In genomic region chr5:134001938-134002731, GRCh38 we compare ENCODE assay signal across 12 cellular contexts. TPM values are rescaled to one million over a fixed set of nuclear protein-coding genes. Genes with fewer than 3 reads are reported as not detected.
A peak's percentile ranks its signal among the peaks of the same experiment; 100 is the strongest.
DNase-seq lines count a peak whose midpoint lies in the region; ATAC-seq, FAIRE-seq and TF ChIP-seq lines count a peak whose summit lies in the region.
"Had no signal": no experiment of that assay in that cellular context is flagged by ENCODE, and none has a peak within 500 bp of the region (broad histone marks: within the 10 kb centered on the region; RNA-seq: fewer than 3 reads in every experiment).

No MANE protein-coding gene starts in this region.

- 92% methylated on average over 13 of the region's 13 CpGs for WGBS in SK-N-SH (ENCODE audit: low lambda C conversion rate)
- 60 to 75% (median 62%) methylated on average over 13 of the region's 13 CpGs for WGBS in psoas muscle, 3 donors

- H3K27me3 ChIP-seq in SK-N-SH (ENCODE audit: insufficient read depth) (no peaks in the 10 kb centered on the region), OCI-LY3 (ENCODE audit: low read depth, low read length) (no peaks in the 10 kb centered on the region), psoas muscle (ENCODE audit: insufficient read depth in 3 of 3, low read length in 2 of 3) (no peaks in the 10 kb centered on the region), foreskin keratinocyte (no peaks in the 10 kb centered on the region)

- CTCF ChIA-PET in SK-N-SH (lab: Yijun Ruan, JAX) = interaction anchor here (1.0 to 2.2 kb wide), 3 partner anchors 10 to 133 kb away, joined by 3 to 13 read pairs (median 7); no protein-coding TSS in a partner anchor

- peaks cover 46% of the 10 kb centered on the region for H3K36me3 Mint-ChIP-seq in effector memory CD8-positive, alpha-beta T cell (ENCODE audit: insufficient read depth)

- peaks cover 10% of the 10 kb centered on the region for H3F3A ChIP-seq in SK-N-SH (replicated peaks; ENCODE audit: insufficient read depth)

- H3K4me2 ChIP-seq in SK-N-SH = peak overlapping the region; percentile 98
- H3K4me2 ChIP-seq in OCI-LY3 (ENCODE audit: low read length) = peak overlapping the region; percentile 100

- H3K9me3 Mint-ChIP-seq in effector memory CD8-positive, alpha-beta T cell = no peaks in the 10 kb centered on the region

- FAIRE-seq in RCC 7860 (lab: Jason Lieb, UNC) = no peak
- FAIRE-seq: islet of Langerhans had no signal

- intact Hi-C loops in psoas muscle (cut with DNase I) = no loop called here

- H3K9ac ChIP-seq in SK-N-SH (peak overlapping the region; percentile 12; the same call in 1 of the 2 replicates), OCI-LY3 (ENCODE audit: low read length) (no peak overlapping the region; the same call in 1 of the 2 replicates)

- no peak overlapping the region for H3K27ac ChIP-seq in SK-N-SH (ENCODE audit: low read depth in 2 of 2, low read length in 1 of 2)
- no peak overlapping the region for H3K27ac ChIP-seq in OCI-LY3 (ENCODE audit: low read length)
- H3K27ac ChIP-seq in psoas muscle = peak overlapping the region; percentile 99
- H3K27ac ChIP-seq in foreskin keratinocyte = no peak overlapping the region
- H3K27ac ChIP-seq: 22Rv1 had no signal

- POLR2A ChIA-PET in SK-N-SH (lab: Yijun Ruan, JAX) = no interaction called here

- TF ChIP-seq CTCF in SK-N-SH (IDR thresholded peaks at IDR 0.05) = no peak
- no peak for TF ChIP-seq CTCF in OCI-LY3 (IDR thresholded peaks at IDR 0.05; ENCODE audit: low read depth, low read length)
- TF ChIP-seq CTCF in psoas muscle (IDR thresholded peaks at IDR 0.05) = no peak
- no peak for TF ChIP-seq CTCF in foreskin keratinocyte (conservative IDR thresholded peaks at IDR 0.05)

- ATAC-seq in SK-N-SH treated with all-trans-retinoic acid at 6 μM for 48 hours = no peak
- no peak for ATAC-seq in effector memory CD8-positive, alpha-beta T cell (replicated peaks)
- ATAC-seq in psoas muscle = no peak
- no peak for ATAC-seq in foreskin keratinocyte

- H3K27ac Mint-ChIP-seq in effector memory CD8-positive, alpha-beta T cell = peak overlapping the region in 1 of 2 donors; percentile 95

- H3K4me3 ChIP-seq in SK-N-SH (ENCODE audit: low read depth in 2 of 2, low read length in 1 of 2) = peak overlapping the region in 1 of 2 experiments; percentile 83; a peak in 2 of 4 replicates
- peak overlapping the region; percentile 96; the same call in 1 of the 2 replicates for H3K4me3 ChIP-seq in OCI-LY3 (ENCODE audit: low read length)
- peak overlapping the region; percentile 90 for H3K4me3 ChIP-seq in psoas muscle

- no peak for TF ChIP-seq EP300 in SK-N-SH (IDR thresholded peaks at IDR 0.05; ENCODE audit: borderline replicate concordance in 1 of 2, low read depth in 1 of 2, low read length in 1 of 2)

- H3K4me3 Mint-ChIP-seq in effector memory CD8-positive, alpha-beta T cell = peak overlapping the region; percentile 39 to 77

- no peaks in the 10 kb centered on the region for H3K27me3 Mint-ChIP-seq in effector memory CD8-positive, alpha-beta T cell

- H3K9me2 ChIP-seq in SK-N-SH = no peaks in the 10 kb centered on the region

- peaks cover 86% of the 10 kb centered on the region for H3K79me2 ChIP-seq in SK-N-SH (ENCODE audit: insufficient read depth)
- H3K79me2 ChIP-seq in OCI-LY3 (ENCODE audit: low read length) = peaks cover 90% of the 10 kb centered on the region

- H4K20me1 ChIP-seq in SK-N-SH (ENCODE audit: insufficient read depth) (peaks cover 67% of the 10 kb centered on the region), OCI-LY3 (ENCODE audit: insufficient read depth, low read length) (peaks cover 56% of the 10 kb centered on the region)

- TF ChIP-seq RAD21 in SK-N-SH (IDR thresholded peaks at IDR 0.05; ENCODE audit: low read length) = no peak

- H3K4me1 ChIP-seq in SK-N-SH (ENCODE audit: control insufficient read depth in 1 of 2, insufficient read depth in 2 of 2, low read depth in 1 of 2, low read length in 1 of 2) = peaks cover 16 to 27% of the 10 kb centered on the region in 2 experiments; a peak in 2 of 4 replicates
- peaks cover 21% of the 10 kb centered on the region for H3K4me1 ChIP-seq in OCI-LY3 (ENCODE audit: low read length)
- H3K4me1 ChIP-seq in psoas muscle = peaks cover 70% of the 10 kb centered on the region
- no peaks in the 10 kb centered on the region for H3K4me1 ChIP-seq in foreskin keratinocyte

- H3K36me3 ChIP-seq in SK-N-SH (replicated peaks in 1 of 2; ENCODE audit: control insufficient read depth in 1 of 2, insufficient read depth in 2 of 2, low read length in 1 of 2) = peaks cover 4 to 14% of the 10 kb centered on the region in 2 experiments
- H3K36me3 ChIP-seq in OCI-LY3 (replicated peaks; ENCODE audit: low read depth, low read length) = peaks cover 24% of the 10 kb centered on the region
- H3K36me3 ChIP-seq in psoas muscle (ENCODE audit: insufficient read depth in 1 of 2, low read depth in 1 of 2) = peaks cover 0 to 14% of the 10 kb centered on the region in 2 donors

- peaks cover 46 to 52% of the 10 kb centered on the region in 2 donors for H3K4me1 Mint-ChIP-seq in effector memory CD8-positive, alpha-beta T cell (ENCODE audit: low read depth in 2 of 2)

- H2AFZ ChIP-seq in SK-N-SH (ENCODE audit: low read depth) (no peak overlapping the region), OCI-LY3 (ENCODE audit: low read depth, low read length) (no peak overlapping the region)

- H3K9me3 ChIP-seq in SK-N-SH (no peaks in the 10 kb centered on the region), OCI-LY3 (ENCODE audit: insufficient read depth, low read length) (no peaks in the 10 kb centered on the region), psoas muscle (no peaks in the 10 kb centered on the region)

- no peak for DNase-seq in SK-N-SH
- DNase-seq in effector memory CD8-positive, alpha-beta T cell = no peak
- DNase-seq in psoas muscle = peak in 1 of 2 donors; percentile 5
- DNase-seq in RCC 7860 (ENCODE audit: low spot score) = no peak
- DNase-seq in foreskin keratinocyte = no peak
- DNase-seq in NCI-H128 (lab: John Stamatoyannopoulos, UW; ENCODE audit: unreplicated experiment) = no peak
- DNase-seq: caudate nucleus, NCI-H1417 treated with DMSO at 0.1 percent for 48 hours had no signal

TF ChIP-seq in SK-N-SH, 30 proteins besides CTCF, POLR2A, EP300 and RAD21 (continues in another document):
- no peak for TF ChIP-seq PBX3 (IDR thresholded peaks at IDR 0.05)
- TF ChIP-seq RFX5 (IDR thresholded peaks at IDR 0.05; ENCODE audit: low read length) = no peak
- no peak for TF ChIP-seq FOSL2 (IDR thresholded peaks at IDR 0.05; ENCODE audit: borderline replicate concordance, low read depth)
- no peak for TF ChIP-seq TCF12 (IDR thresholded peaks at IDR 0.05)
- no peak for TF ChIP-seq MEF2A (IDR thresholded peaks at IDR 0.05; ENCODE audit: borderline replicate concordance, low read depth)

TF ChIP-seq in SK-N-SH treated with all-trans-retinoic acid at 6 μM for 48 hours, 23 proteins besides CTCF, POLR2A, EP300 and RAD21 (continues in another document):
- TF ChIP-seq RARB (CRISPR knock-in tag; IDR thresholded peaks at IDR 0.05) (no peak), SNAI2 (CRISPR knock-in tag; IDR thresholded peaks at IDR 0.05) (no peak), TSHZ2 (CRISPR knock-in tag; IDR thresholded peaks at IDR 0.05) (no peak), ZC3H10 (CRISPR knock-in tag; IDR thresholded peaks at IDR 0.05) (no peak), CSDC2 (CRISPR knock-in tag; IDR thresholded peaks at IDR 0.05) (no peak)

RNA-seq across cellular contexts. Expression of gene VDAC1, which starts 2.6 kb away (rescaled TPM):
- polyA plus RNA-seq in SK-N-SH (2012; rRNA removed) = 155 and 166 TPM in 2 replicates
- 216 and 238 TPM in 2 replicates for polyA plus RNA-seq in SK-N-SH (2012; cell fraction: cytosol; rRNA removed)
- polyA plus RNA-seq in SK-N-SH (2012; cell fraction: nucleus; rRNA removed) = 77.0 and 124 TPM in 2 replicates
- total RNA-seq in psoas muscle = 100 to 1,000 TPM; 389 to 592 (median 473) TPM
- 100 to 1,000 TPM; 525 to 576 (median 529) TPM for polyA plus RNA-seq in psoas muscle
- total RNA-seq in foreskin keratinocyte = 369 and 392 TPM in 2 replicates
- 278 and 321 TPM in 2 replicates for polyA plus RNA-seq in foreskin keratinocyte

RNA-seq across cellular contexts. Expression of gene C5orf15, which starts 33.7 kb away (rescaled TPM):
- polyA plus RNA-seq in SK-N-SH (2012; rRNA removed) (81.0 and 106 TPM in 2 replicates), psoas muscle (10 to 100 TPM; 13.2 to 29.8 (median 22.9) TPM), foreskin keratinocyte (25.2 and 28.3 TPM in 2 replicates)
- 99.4 and 101 TPM in 2 replicates for polyA plus RNA-seq in SK-N-SH (2012; cell fraction: cytosol; rRNA removed)
- polyA plus RNA-seq in SK-N-SH (2012; cell fraction: nucleus; rRNA removed) = 17.5 and 54.9 TPM in 2 replicates
- total RNA-seq in psoas muscle (10 to 100 TPM; 12.7 to 16.0 (median 13.4) TPM), foreskin keratinocyte (42.1 and 45.9 TPM in 2 replicates)
